Comparison of ENCODE assay signal across 8 cellular contexts in the genomic region with DNA sequence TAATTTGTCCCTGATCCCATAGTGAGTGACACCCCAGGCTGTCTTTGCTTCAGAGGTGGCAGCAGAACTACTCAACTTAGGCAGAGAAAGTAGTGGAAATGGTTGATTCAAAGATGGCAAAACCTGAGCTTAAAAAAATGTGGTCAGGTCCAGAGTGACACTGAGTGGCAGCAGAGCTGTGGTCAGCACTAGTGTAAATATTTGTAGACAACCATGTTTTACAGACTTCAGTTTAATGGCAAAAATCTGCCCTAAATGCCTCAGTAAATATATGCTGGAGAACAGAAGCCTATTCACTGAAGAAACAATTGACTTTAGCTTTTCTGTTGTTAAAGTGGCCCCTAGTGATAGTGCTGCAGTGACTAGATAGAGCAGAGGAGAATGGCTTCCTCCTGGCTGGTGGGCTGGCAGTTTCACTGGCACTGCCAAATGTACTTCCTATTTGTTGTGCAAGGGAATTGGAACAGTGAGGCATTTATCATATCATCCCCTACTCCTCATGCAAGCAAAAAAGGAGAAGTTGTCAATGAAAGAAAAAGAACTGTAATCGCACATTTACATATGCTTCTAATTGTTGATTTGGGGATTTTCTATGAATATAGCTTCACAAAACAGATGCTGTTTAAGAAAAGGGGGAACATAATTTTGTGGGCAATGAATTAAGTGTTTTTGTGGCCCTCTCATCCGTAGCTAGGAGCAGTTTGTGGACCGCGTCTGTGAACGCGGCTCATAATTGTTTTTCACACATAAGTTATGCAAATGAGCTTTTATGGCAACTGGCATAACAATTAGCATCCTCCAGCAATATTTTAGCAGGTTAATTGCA. TPM values are rescaled to one million over a fixed set of nuclear protein-coding genes. Genes with fewer than 3 reads are reported as not detected.
A peak's percentile ranks its signal among the peaks of the same experiment; 100 is the strongest.
DNase-seq lines count a peak whose midpoint lies in the region; ATAC-seq and TF ChIP-seq lines count a peak whose summit lies in the region.

No MANE protein-coding gene starts in this region.

- POLR2A ChIA-PET in PC-9 (lab: Charles Lee; ENCODE audit: unreplicated experiment), result no interaction called here

- H3K27me3 ChIP-seq in dorsolateral prefrontal cortex, result peaks cover 0 to 3% (median 0%) of the 10 kb centered on the region in 45 donors
- no peaks in the 10 kb centered on the region for H3K27me3 ChIP-seq in PC-9 (ENCODE audit: insufficient read depth, low read depth)

- intact Hi-C loops in dorsolateral prefrontal cortex (cut with DNase I) (no loop called here), PC-9 (cut with micrococcal nuclease; ENCODE audit: unreplicated experiment) (no loop called here)

- no peaks in the 10 kb centered on the region for H3K36me3 Mint-ChIP-seq in natural killer cell treated with Interleukin-12 subunit alpha and Interleukin-12 subunit beta and Interleukin-15 and Interleukin-18, amount 100 ng/mL, for 72 hours

- no peaks in the 10 kb centered on the region for H3K9me2 ChIP-seq in PC-9 (ENCODE audit: insufficient read depth)

- no TSS peak for BruUV-seq in PC-9 (replicated peaks; lab: Mats Ljungman, UMichigan)

- CTCF ChIA-PET in PC-9 (lab: Charles Lee), result no interaction called here

- H3F3A ChIP-seq in PC-9 (ENCODE audit: insufficient read depth, low read depth), result no peaks in the 10 kb centered on the region

- no peak overlapping the region for H3K4me2 ChIP-seq in PC-9

- H3K27ac Mint-ChIP-seq in natural killer cell treated with Interleukin-12 subunit alpha and Interleukin-12 subunit beta and Interleukin-15 and Interleukin-18, amount 100 ng/mL, for 72 hours, result peak overlapping the region; percentile 37 to 57

- H3K4me3 ChIP-seq in dorsolateral prefrontal cortex (peak overlapping the region; percentile 29 to 72 (median 52)), PC-9 (no peak overlapping the region)

- H3K79me2 ChIP-seq in PC-9 (ENCODE audit: low read depth), result no peaks in the 10 kb centered on the region

- peak; percentile 45 to 53 for ATAC-seq in natural killer cell treated with Interleukin-12 subunit alpha and Interleukin-12 subunit beta and Interleukin-15 and Interleukin-18, amount 100 ng/mL, for 72 hours
- ATAC-seq in GM18907 (IDR thresholded peaks at IDR 0.05; ENCODE audit: unreplicated experiment) (no peak), GM21619 (IDR thresholded peaks at IDR 0.05; ENCODE audit: unreplicated experiment) (no peak)

- H3K4me1 Mint-ChIP-seq in natural killer cell treated with Interleukin-12 subunit alpha and Interleukin-12 subunit beta and Interleukin-15 and Interleukin-18, amount 100 ng/mL, for 72 hours (ENCODE audit: low read depth in 2 of 2), result peaks cover 22 to 25% of the 10 kb centered on the region in 2 donors

- H3K27me3 Mint-ChIP-seq in natural killer cell treated with Interleukin-12 subunit alpha and Interleukin-12 subunit beta and Interleukin-15 and Interleukin-18, amount 100 ng/mL, for 72 hours, result no peaks in the 10 kb centered on the region

- no peaks in the 10 kb centered on the region for H3K36me3 ChIP-seq in PC-9 (ENCODE audit: low read depth)

- H3K9me3 Mint-ChIP-seq in natural killer cell treated with Interleukin-12 subunit alpha and Interleukin-12 subunit beta and Interleukin-15 and Interleukin-18, amount 100 ng/mL, for 72 hours, result no peaks in the 10 kb centered on the region

- DNase-seq in NCI-H1417 (lab: John Stamatoyannopoulos, UW) (peak; percentile 43 to 79 (median 52)), NCI-H1417 treated with DMSO at 0.1 percent for 48 hours (lab: John Stamatoyannopoulos, UW) (no peak), NCI-H345 treated with DMSO at 0.1 percent for 48 hours (lab: John Stamatoyannopoulos, UW; ENCODE audit: unreplicated experiment) (peak; percentile 44), dorsolateral prefrontal cortex (peak in 8 of 10 donors; percentile 17 to 66 (median 48)), PC-9 (no peak)
- DNase-seq in natural killer cell treated with Interleukin-12 subunit alpha and Interleukin-12 subunit beta and Interleukin-15 and Interleukin-18, amount 100 ng/mL, for 72 hours (ENCODE audit: low spot score), result no peak

- peak overlapping the region in 58 of 59 donors; percentile 29 to 88 (median 72) for H3K27ac ChIP-seq in dorsolateral prefrontal cortex
- no peak overlapping the region for H3K27ac ChIP-seq in PC-9

- no peak overlapping the region for H2AFZ ChIP-seq in PC-9

- H3K4me1 ChIP-seq in PC-9 (replicated peaks; ENCODE audit: insufficient read depth), result no peaks in the 10 kb centered on the region

- peak overlapping the region; percentile 84 for H3K4me3 Mint-ChIP-seq in natural killer cell treated with Interleukin-12 subunit alpha and Interleukin-12 subunit beta and Interleukin-15 and Interleukin-18, amount 100 ng/mL, for 72 hours

- H4K20me1 ChIP-seq in PC-9 (ENCODE audit: insufficient read depth), result no peaks in the 10 kb centered on the region

- peak in 33 of 56 donors; percentile 7 to 55 (median 20) for TF ChIP-seq CTCF in dorsolateral prefrontal cortex (IDR thresholded peaks at IDR 0.05 in 54 of 56, conservative IDR thresholded peaks at IDR 0.05 in 2 of 56; ENCODE audit: low read depth in 1 of 56, partially characterized antibody in 56 of 56)
- TF ChIP-seq CTCF in PC-9 (conservative IDR thresholded peaks at IDR 0.05), result no peak

- H3K9me3 ChIP-seq in PC-9 (ENCODE audit: insufficient read depth, low read depth), result no peaks in the 10 kb centered on the region

RNA-seq across cellular contexts. Expression of a gene that starts 12.0 kb away (rescaled TPM):
- 10 to 100 TPM in 112 of 120 experiments, 1 to 10 TPM in 8; 5.7 to 27.0 (median 15.7) TPM for total RNA-seq in dorsolateral prefrontal cortex
- 10 to 100 TPM; 21.4 to 40.2 TPM for total RNA-seq in natural killer cell treated with Interleukin-12 subunit alpha and Interleukin-12 subunit beta and Interleukin-15 and Interleukin-18, amount 100 ng/mL, for 72 hours
- total RNA-seq in PC-9 (2021), result 12.0 and 18.3 TPM in 2 replicates

RNA-seq across cellular contexts. Expression of a gene that starts 52.2 kb away (rescaled TPM):
- total RNA-seq in dorsolateral prefrontal cortex (100 to 1,000 TPM in 8 of 120 experiments, 10 to 100 TPM in 112; 42.9 to 115 (median 74.5) TPM), PC-9 (2021) (112 and 115 TPM in 2 replicates)
- 100 to 1,000 TPM in 1 of 2 donors, 10 to 100 TPM in 1; 83.7 to 115 TPM for total RNA-seq in natural killer cell treated with Interleukin-12 subunit alpha and Interleukin-12 subunit beta and Interleukin-15 and Interleukin-18, amount 100 ng/mL, for 72 hours

Comparison
In these comparisons a context has a peak if more than half of its experiments do, and no peak if none do; other contexts are left out.
1. DNase-seq: peak in NCI-H1417 (3 of 3), NCI-H345 treated with DMSO at 0.1 percent for 48 hours (single experiment) and dorsolateral prefrontal cortex (8 of 10); none in NCI-H1417 treated with DMSO at 0.1 percent for 48 hours (single experiment), natural killer cell treated with Interleukin-12 subunit alpha and Interleukin-12 subunit beta and Interleukin-15 and Interleukin-18, amount 100 ng/mL, for 72 hours (single experiment) and PC-9 (0 of 2).
2. ATAC-seq: peak in natural killer cell treated with Interleukin-12 subunit alpha and Interleukin-12 subunit beta and Interleukin-15 and Interleukin-18, amount 100 ng/mL, for 72 hours (2 of 2); none in GM18907 (single experiment) and GM21619 (single experiment).